8 cellular contexts compared by ENCODE assay signal in genomic region chr11:44936527-44936926, GRCh38. TPM values are rescaled to one million over a fixed set of nuclear protein-coding genes. Genes with fewer than 3 reads are reported as not detected.
A peak's percentile ranks its signal among the peaks of the same experiment; 100 is the strongest.
DNase-seq lines count a peak whose midpoint lies in the region; ATAC-seq lines count a peak whose summit lies in the region.

No MANE protein-coding gene starts in this region.

- in situ Hi-C loops in G401 (cut with HindIII; ENCODE audit: low sequenced_read_pairs): no loop called here

- ATAC-seq in HG02623 (IDR thresholded peaks at IDR 0.05; ENCODE audit: unreplicated experiment) (peak; percentile 68), left lobe of liver (peak; percentile 96), HG03196 (IDR thresholded peaks at IDR 0.05; ENCODE audit: unreplicated experiment) (no peak)

- DNase-seq in G401 (ENCODE audit: low spot score): peak; percentile 84
- peak; percentile 81 for DNase-seq in NCI-H2171 treated with DMSO at 0.1 percent for 48 hours (lab: John Stamatoyannopoulos, UW)
- peak; percentile 55 to 79 (median 67) for DNase-seq in activated CD4-positive, CD25-positive, alpha-beta regulatory T cell (lab: John Stamatoyannopoulos, UW)
- peak; percentile 67 for DNase-seq in central memory CD4-positive, alpha-beta T cell
- DNase-seq in left lobe of liver (ENCODE audit: low spot score): peak; percentile 80
- DNase-seq in stimulated activated CD4-positive, alpha-beta T cell treated with anti-CD3 and anti-CD28 coated beads, Interleukin-4, amount 100 ng/mL, for 48 hours (ENCODE audit: low read depth in 2 of 2): peak; percentile 69 to 85

RNA-seq across cellular contexts. Expression of gene TP53I11, which starts 14.2 kb away (rescaled TPM):
- total RNA-seq in G401 (2014; rRNA removed; shearing (Covaris generic)): 136 and 146 TPM in 2 replicates
- total RNA-seq in left lobe of liver: 8.7 TPM

Comparison
In these comparisons a context has a peak if more than half of its experiments do, and no peak if none do; other contexts are left out.
1. RNA of gene TP53I11, which starts 14.2 kb away (total RNA-seq): 136 to 146 TPM in G401; 8.7 TPM in left lobe of liver (single experiment); every median in the first group is over 10 times any median in the second.
2. Peak in every context shown above with its lines, with median percentiles within 50 percentile points of each other: DNase-seq.